10 cellular contexts compared by ENCODE assay signal in genomic region chr6:44250067-44250717, GRCh38. TPM values are rescaled to one million over a fixed set of nuclear protein-coding genes. Genes with fewer than 3 reads are reported as not detected.
DNase-seq lines count a peak whose midpoint lies in the region; TF ChIP-seq lines count a peak whose summit lies in the region.
"Had no signal": no experiment of that assay in that cellular context is flagged by ENCODE, and none has a peak within 500 bp of the region (broad histone marks: within the 10 kb centered on the region; RNA-seq: fewer than 3 reads in every experiment).

No MANE protein-coding gene starts in this region.

- peak overlapping the region; percentile 17 for H3K4me3 Mint-ChIP-seq in T-helper 1 cell treated with Interleukin-12 subunit alpha and Interleukin-12 subunit beta and Interleukin-4 antibody, amounts not matched to agents 30 μg/mL and 1 μg/mL, for 36 hours
- peak overlapping the region; percentile 98 for H3K4me3 Mint-ChIP-seq in activated naive CD8-positive, alpha-beta T cell
- H3K4me3 Mint-ChIP-seq in progenitor cell of endocrine pancreas (ENCODE audit: low read depth), result no peak overlapping the region

- peaks cover 44% of the 10 kb centered on the region for H3K4me1 Mint-ChIP-seq in T-helper 1 cell treated with Interleukin-12 subunit alpha and Interleukin-12 subunit beta and Interleukin-4 antibody, amounts not matched to agents 30 μg/mL and 1 μg/mL, for 36 hours (ENCODE audit: low read depth)
- peaks cover 75% of the 10 kb centered on the region for H3K4me1 Mint-ChIP-seq in activated naive CD8-positive, alpha-beta T cell (ENCODE audit: low read depth)
- H3K4me1 Mint-ChIP-seq in progenitor cell of endocrine pancreas (ENCODE audit: low read depth), result peaks cover 34% of the 10 kb centered on the region

- H3K27me3 Mint-ChIP-seq in T-helper 1 cell treated with Interleukin-12 subunit alpha and Interleukin-12 subunit beta and Interleukin-4 antibody, amounts not matched to agents 30 μg/mL and 1 μg/mL, for 36 hours (ENCODE audit: low read depth), result no peaks in the 10 kb centered on the region
- H3K27me3 Mint-ChIP-seq in activated naive CD8-positive, alpha-beta T cell, result no peaks in the 10 kb centered on the region
- H3K27me3 Mint-ChIP-seq in progenitor cell of endocrine pancreas, result no peaks in the 10 kb centered on the region

- peaks cover 61 to 68% (median 67%) of the 10 kb centered on the region in 3 donors for H3K36me3 ChIP-seq in tibial artery

- intact Hi-C loops in tibial artery (cut with DNase I; ENCODE audit: low total_unique reads), result no loop called here

- no peak overlapping the region for H3K4me3 ChIP-seq in tibial artery

- DNase-seq in T-helper 1 cell (no peak), progenitor cell of endocrine pancreas (ENCODE audit: low spot score, unreplicated experiment) (no peak), tibial artery (no peak), OCI-M1 (lab: John Stamatoyannopoulos, UW) (no peak)
- DNase-seq: NCI-H2081 treated with DMSO at 0.1 percent for 48 hours, SIG-M5, upper lobe of right lung had no signal

- H3K27ac ChIP-seq in tibial artery, result no peak overlapping the region
- H3K27ac ChIP-seq: upper lobe of right lung had no signal

- H3K36me3 Mint-ChIP-seq in T-helper 1 cell treated with Interleukin-12 subunit alpha and Interleukin-12 subunit beta and Interleukin-4 antibody, amounts not matched to agents 30 μg/mL and 1 μg/mL, for 36 hours (ENCODE audit: low read depth), result peaks cover 70% of the 10 kb centered on the region
- peaks cover 48% of the 10 kb centered on the region for H3K36me3 Mint-ChIP-seq in activated naive CD8-positive, alpha-beta T cell
- H3K36me3 Mint-ChIP-seq in progenitor cell of endocrine pancreas (ENCODE audit: insufficient read depth), result peaks cover 53% of the 10 kb centered on the region

- H3K4me1 ChIP-seq in tibial artery, result peaks cover 0 to 37% (median 28%) of the 10 kb centered on the region in 4 donors

- no peaks in the 10 kb centered on the region for H3K9me3 Mint-ChIP-seq in T-helper 1 cell treated with Interleukin-12 subunit alpha and Interleukin-12 subunit beta and Interleukin-4 antibody, amounts not matched to agents 30 μg/mL and 1 μg/mL, for 36 hours
- H3K9me3 Mint-ChIP-seq in activated naive CD8-positive, alpha-beta T cell (ENCODE audit: low read depth), result no peaks in the 10 kb centered on the region
- H3K9me3 Mint-ChIP-seq in progenitor cell of endocrine pancreas (ENCODE audit: low read depth), result no peaks in the 10 kb centered on the region

- H3K27ac Mint-ChIP-seq in T-helper 1 cell treated with Interleukin-12 subunit alpha and Interleukin-12 subunit beta and Interleukin-4 antibody, amounts not matched to agents 30 μg/mL and 1 μg/mL, for 36 hours, result peak overlapping the region; percentile 17
- peak overlapping the region; percentile 100 for H3K27ac Mint-ChIP-seq in activated naive CD8-positive, alpha-beta T cell
- peak overlapping the region; percentile 46 for H3K27ac Mint-ChIP-seq in progenitor cell of endocrine pancreas

- H3K27me3 ChIP-seq in tibial artery, result no peaks in the 10 kb centered on the region
- H3K27me3 ChIP-seq: upper lobe of right lung had no signal

- no peak for TF ChIP-seq CTCF in progenitor cell of endocrine pancreas (IDR thresholded peaks at IDR 0.05; ENCODE audit: unreplicated experiment)
- no peak for TF ChIP-seq CTCF in tibial artery (IDR thresholded peaks at IDR 0.05)

- no peaks in the 10 kb centered on the region for H3K9me3 ChIP-seq in tibial artery
- H3K9me3 ChIP-seq: upper lobe of right lung had no signal

RNA-seq across cellular contexts. Expression of gene HSP90AB1, which starts 3.3 kb away (rescaled TPM):
- total RNA-seq in progenitor cell of endocrine pancreas, result 1,214 and 1,216 TPM in 2 replicates

RNA-seq across cellular contexts. Expression of gene SLC35B2, which starts 7.1 kb away (rescaled TPM):
- 45.9 and 50.3 TPM in 2 replicates for total RNA-seq in progenitor cell of endocrine pancreas

RNA-seq across cellular contexts. Expression of gene NFKBIE, which starts 15.2 kb away (rescaled TPM):
- total RNA-seq in progenitor cell of endocrine pancreas, result 7.1 TPM in 2 replicates

RNA-seq across cellular contexts. Expression of gene TMEM151B, which starts 20.1 kb away (rescaled TPM):
- 3.5 and 4.7 TPM in 2 replicates for total RNA-seq in progenitor cell of endocrine pancreas
- total RNA-seq: mesenteric fat pad, upper lobe of right lung had no signal

RNA-seq across cellular contexts. Expression of gene SLC29A1, which starts 26.8 kb away (rescaled TPM):
- 24.1 and 26.2 TPM in 2 replicates for total RNA-seq in progenitor cell of endocrine pancreas

Comparison
In these comparisons a context has a peak if more than half of its experiments do, and no peak if none do; other contexts are left out.
1. H3K27ac Mint-ChIP-seq: peak in every context shown above with its lines; median percentile 100 in activated naive CD8-positive, alpha-beta T cell; 46 in progenitor cell of endocrine pancreas; 17 in T-helper 1 cell treated with Interleukin-12 subunit alpha and Interleukin-12 subunit beta and Interleukin-4 antibody, amounts not matched to agents 30 μg/mL and 1 μg/mL, for 36 hours.